Comparison of ENCODE assay signal across 20 cellular contexts in genomic region chr16:21625026-21625425, GRCh38. TPM values are rescaled to one million over a fixed set of nuclear protein-coding genes. Genes with fewer than 3 reads are reported as not detected.
"Had no signal": no experiment of that assay in that cellular context is flagged by ENCODE, and none has a peak within 500 bp of the region (broad histone marks: within the 10 kb centered on the region; RNA-seq: fewer than 3 reads in every experiment).

No MANE protein-coding gene starts in this region.

- ATAC-seq: heart left ventricle had no signal

- H3K9me3 Mint-ChIP-seq: activated B cell treated with CpG ODN at 0.5 μM for 24 hours had no signal

- H3K4me3 ChIP-seq: breast epithelium, esophagus muscularis mucosa, heart left ventricle, skin epidermis, tibial artery, uterus had no signal

- H3K27me3 ChIP-seq: breast epithelium, esophagus muscularis mucosa, heart left ventricle, tibial artery, uterus had no signal

- H3K36me3 ChIP-seq: breast epithelium, uterus had no signal

- H3K27ac ChIP-seq: breast epithelium, esophagus muscularis mucosa, heart left ventricle, parathyroid adenoma, tibial artery had no signal

- H3K27ac Mint-ChIP-seq: activated B cell treated with CpG ODN at 0.5 μM for 24 hours; activated CD4-positive, alpha-beta T cell treated with anti-CD3 and anti-CD28 coated beads, Interleukin-2, amount 10 ng/mL, durations not matched to agents 7 days and 5 days; activated naive CD8-positive, alpha-beta T cell treated with anti-CD3 and anti-CD28 coated beads, Interleukin-2, amount 10 ng/mL, durations not matched to agents 7 days and 5 days; T-helper 1 cell treated with Interleukin-12 subunit alpha and Interleukin-12 subunit beta and Interleukin-4 antibody, amounts not matched to agents 30 μg/mL and 1 μg/mL, for 36 hours had no signal

- H3K4me3 Mint-ChIP-seq: activated B cell treated with CpG ODN at 0.5 μM for 24 hours; activated CD4-positive, alpha-beta T cell treated with anti-CD3 and anti-CD28 coated beads, Interleukin-2, amount 10 ng/mL, durations not matched to agents 7 days and 5 days; activated naive CD8-positive, alpha-beta T cell treated with anti-CD3 and anti-CD28 coated beads, Interleukin-2, amount 10 ng/mL, durations not matched to agents 7 days and 5 days; activated T-cell treated with anti-CD3 and anti-CD28 coated beads, Interleukin-2, amount 50 U/mL, for 24 hours; neural crest cell; T-helper 1 cell treated with Interleukin-12 subunit alpha and Interleukin-12 subunit beta and Interleukin-4 antibody, amounts not matched to agents 30 μg/mL and 1 μg/mL, for 36 hours had no signal

- DNase-seq: activated B cell treated with CpG ODN at 0.5 μM for 24 hours; activated CD4-positive, alpha-beta T cell treated with anti-CD3 and anti-CD28 coated beads, Interleukin-2, amount 10 ng/mL, durations not matched to agents 7 days and 5 days; activated effector memory CD4-positive, alpha-beta T cell treated with anti-CD3 and anti-CD28 coated beads, Interleukin-2, amount 50 U/mL, for 16 hours; activated naive CD8-positive, alpha-beta T cell treated with anti-CD3 and anti-CD28 coated beads, Interleukin-2, amount 10 ng/mL, durations not matched to agents 7 days and 5 days; activated T-cell treated with anti-CD3 and anti-CD28 coated beads, Interleukin-2, amount 50 U/mL, for 24 hours; anterior cingulate cortex; foreskin fibroblast; heart left ventricle; islet precursor cell; retina; tibial artery; uterus had no signal

- H3K9ac ChIP-seq: parathyroid adenoma had no signal

- H3K9me3 ChIP-seq: breast epithelium, esophagus muscularis mucosa, heart left ventricle, tibial artery, uterus had no signal

- H3K4me1 ChIP-seq: breast epithelium, tibial artery had no signal

- H2AFZ ChIP-seq: parathyroid adenoma had no signal

- H3K27me3 Mint-ChIP-seq: activated B cell treated with CpG ODN at 0.5 μM for 24 hours; activated CD4-positive, alpha-beta T cell treated with anti-CD3 and anti-CD28 coated beads, Interleukin-2, amount 10 ng/mL, durations not matched to agents 7 days and 5 days; activated naive CD8-positive, alpha-beta T cell treated with anti-CD3 and anti-CD28 coated beads, Interleukin-2, amount 10 ng/mL, durations not matched to agents 7 days and 5 days; activated T-cell treated with anti-CD3 and anti-CD28 coated beads, Interleukin-2, amount 50 U/mL, for 24 hours had no signal

RNA-seq across cellular contexts. Expression of gene IGSF6, which starts 27.4 kb away (rescaled TPM):
- total RNA-seq: chondrocyte, neural crest cell had no signal

RNA-seq across cellular contexts. Expression of gene OTOA, which starts 38.7 kb away (rescaled TPM):
- total RNA-seq: dermis microvascular lymphatic vessel endothelial cell had no signal
